In genomic region chr3:40417845-40418543, GRCh38 we compare ENCODE assay signal across 24 cellular contexts. TPM values are rescaled to one million over a fixed set of nuclear protein-coding genes. Genes with fewer than 3 reads are reported as not detected.
DNase-seq lines count a peak whose midpoint lies in the region; ATAC-seq and TF ChIP-seq lines count a peak whose summit lies in the region.
"Had no signal": no experiment of that assay in that cellular context is flagged by ENCODE, and none has a peak within 500 bp of the region (broad histone marks: within the 10 kb centered on the region; RNA-seq: fewer than 3 reads in every experiment).

No MANE protein-coding gene starts in this region.

- no peak for ATAC-seq in GM18868 (IDR thresholded peaks at IDR 0.05; ENCODE audit: unreplicated experiment)
- ATAC-seq: Right ventricle myocardium inferior had no signal

- H3K27ac ChIP-seq in esophagus squamous epithelium, result peak overlapping the region in 3 of 4 donors; percentile 14 to 25 (median 21)
- H3K27ac ChIP-seq: thyroid gland had no signal

- TF ChIP-seq POLR2A in esophagus squamous epithelium (IDR thresholded peaks at IDR 0.05), result no peak

- no peaks in the 10 kb centered on the region for H3K9me3 ChIP-seq in esophagus squamous epithelium
- H3K9me3 ChIP-seq: thyroid gland had no signal

- H3K36me3 ChIP-seq in esophagus squamous epithelium, result peaks cover 0 to 43% (median 0%) of the 10 kb centered on the region in 3 donors
- H3K36me3 ChIP-seq: thyroid gland had no signal

- no peak for TF ChIP-seq CTCF in esophagus squamous epithelium (IDR thresholded peaks at IDR 0.05)

- intact Hi-C loops in esophagus squamous epithelium (cut with DNase I), result no loop called here

- H3K4me1 ChIP-seq in esophagus squamous epithelium, result peaks cover 0 to 7% (median 0%) of the 10 kb centered on the region in 3 donors
- H3K4me1 ChIP-seq: thyroid gland had no signal

- DNase-seq in SIG-M5 treated with dmso at 0.1 percent for 504 hours (lab: John Stamatoyannopoulos, UW; ENCODE audit: unreplicated experiment), result peak; percentile 33
- DNase-seq in SIG-M5 (lab: John Stamatoyannopoulos, UW), result no peak
- peak; percentile 27 for DNase-seq in SW480 (ENCODE audit: low spot score)
- DNase-seq in esophagus squamous epithelium (lab: John Stamatoyannopoulos, UW), result no peak
- DNase-seq in ureter (ENCODE audit: low spot score), result peak; percentile 51
- DNase-seq in D341Med (ENCODE audit: low spot score), result no peak
- no peak for DNase-seq in NCI-H2196 treated with DMSO at 0.1 percent for 48 hours (lab: John Stamatoyannopoulos, UW; ENCODE audit: unreplicated experiment)
- DNase-seq: activated CD8-positive, alpha-beta memory T cell treated with anti-CD3 and anti-CD28 coated beads for 24 hours; foreskin melanocyte; hypothalamus; IMR-90; islet precursor cell; MV-4-11; naive B cell; NCI-H2029 treated with DMSO at 0.1 percent for 48 hours; NCI-H446 treated with DMSO at 0.1 percent for 48 hours; right cardiac atrium; stimulated activated naive CD4-positive, alpha-beta T cell treated with Interleukin-2 at 50 U/mL for 16 hours; T-helper 2 cell; thyroid gland had no signal

- no peaks in the 10 kb centered on the region for H3K27me3 ChIP-seq in esophagus squamous epithelium
- H3K27me3 ChIP-seq: thyroid gland had no signal

- no peak overlapping the region for H3K4me3 ChIP-seq in esophagus squamous epithelium
- H3K4me3 ChIP-seq: thyroid gland had no signal

- 52 to 58% methylated on average over 2 of the region's 2 CpGs for WGBS in esophagus squamous epithelium, 2 donors

RNA-seq across cellular contexts. Expression of gene ENTPD3, which starts 31.0 kb away (rescaled TPM):
- 10 to 100 TPM in 1 of 4 donors, 1 to 10 TPM in 3; 9.1 to 11.6 (median 9.7) TPM for total RNA-seq in esophagus squamous epithelium
- 30.1 TPM for total RNA-seq in ureter
- total RNA-seq: A172, G401, IMR-90 had no signal

RNA-seq across cellular contexts. Expression of gene RPL14, which starts 39.1 kb away (rescaled TPM):
- total RNA-seq in esophagus squamous epithelium, result 100 to 1,000 TPM; 333 to 488 (median 431) TPM
- total RNA-seq in ureter, result 2,169 TPM

RNA-seq across cellular contexts. Expression of gene ZNF619, which starts 58.9 kb away (rescaled TPM):
- total RNA-seq in esophagus squamous epithelium (1 to 10 TPM; 1.9 to 9.4 (median 3.9) TPM), ureter (10.6 TPM)

Comparison
In these comparisons a context has a peak if more than half of its experiments do, and no peak if none do; other contexts are left out.
1. DNase-seq: peak in SIG-M5 treated with dmso at 0.1 percent for 504 hours (single experiment), SW480 (single experiment) and ureter (single experiment); none in SIG-M5 (single experiment), esophagus squamous epithelium (single experiment), D341Med (single experiment) and NCI-H2196 treated with DMSO at 0.1 percent for 48 hours (single experiment).